Comparison of ENCODE assay signal across 9 cellular contexts in genomic region chr17:49259663-49260010, GRCh38. TPM values are rescaled to one million over a fixed set of nuclear protein-coding genes. Genes with fewer than 3 reads are reported as not detected.
DNase-seq lines count a peak whose midpoint lies in the region; ATAC-seq and TF ChIP-seq lines count a peak whose summit lies in the region.
"Had no signal": no experiment of that assay in that cellular context is flagged by ENCODE, and none has a peak within 500 bp of the region (broad histone marks: within the 10 kb centered on the region; RNA-seq: fewer than 3 reads in every experiment).

No MANE protein-coding gene starts in this region.

- H3K27me3 Mint-ChIP-seq in glutamatergic neuron (ENCODE audit: unreplicated experiment) = peaks cover 10% of the 10 kb centered on the region

- no peaks in the 10 kb centered on the region for H3K36me3 Mint-ChIP-seq in glutamatergic neuron (ENCODE audit: unreplicated experiment)

- CTCF ChIA-PET in OCI-LY7 (lab: Charles Lee; ENCODE audit: unreplicated experiment) = no interaction called here

- H2AFZ ChIP-seq in OCI-LY7 (ENCODE audit: low read length) = no peak overlapping the region

- H3K9me3 ChIP-seq in psoas muscle (no peaks in the 10 kb centered on the region), OCI-LY7 (ENCODE audit: low read length) (no peaks in the 10 kb centered on the region)

- intact Hi-C loops in psoas muscle (cut with DNase I) = no loop called here
- intact Hi-C loops in OCI-LY7 (cut with micrococcal nuclease; ENCODE audit: unreplicated experiment) = no loop called here

- H3K27ac Mint-ChIP-seq in glutamatergic neuron (ENCODE audit: unreplicated experiment) = no peak overlapping the region

- no peak for TF ChIP-seq CTCF in GM12865 (IDR thresholded peaks at IDR 0.05; ENCODE audit: insufficient read depth, low read depth, low read length, missing control alignments)
- TF ChIP-seq CTCF in VCaP (conservative IDR thresholded peaks at IDR 0.05) = no peak
- no peak for TF ChIP-seq CTCF in glutamatergic neuron (IDR thresholded peaks at IDR 0.05; ENCODE audit: partially characterized antibody, unreplicated experiment)
- TF ChIP-seq CTCF in psoas muscle (IDR thresholded peaks at IDR 0.05) = no peak
- TF ChIP-seq CTCF in OCI-LY7 (conservative IDR thresholded peaks at IDR 0.05; ENCODE audit: low read length) = no peak

- H3K27ac ChIP-seq in VCaP (peak overlapping the region; percentile 60; the same call in 1 of the 2 replicates), psoas muscle (peak overlapping the region; percentile 78), OCI-LY7 (ENCODE audit: low read depth, low read length, poor library complexity, severe bottlenecking) (no peak overlapping the region)

- peak overlapping the region; percentile 80 for H3K4me3 Mint-ChIP-seq in glutamatergic neuron (ENCODE audit: unreplicated experiment)

- ATAC-seq in psoas muscle = no peak

- no peaks in the 10 kb centered on the region for H3K79me2 ChIP-seq in OCI-LY7 (ENCODE audit: insufficient read depth, low read depth, low read length)

- H3K36me3 ChIP-seq in psoas muscle (ENCODE audit: insufficient read depth in 1 of 2, low read depth in 1 of 2) (no peaks in the 10 kb centered on the region), OCI-LY7 (ENCODE audit: insufficient read depth, low read length) (no peaks in the 10 kb centered on the region)

- BruUV-seq in OCI-LY7 (replicated peaks; lab: Mats Ljungman, UMichigan) = no TSS peak

- no peak for DNase-seq in GM12865 (ENCODE audit: low read depth)
- no peak for DNase-seq in glutamatergic neuron
- no peak for DNase-seq in psoas muscle
- DNase-seq in NCI-H2029 (lab: John Stamatoyannopoulos, UW) = no peak
- DNase-seq in OCI-LY7 (ENCODE audit: low spot score) = no peak
- no peak for DNase-seq in COLO668 (lab: John Stamatoyannopoulos, UW; ENCODE audit: unreplicated experiment)
- DNase-seq in NCI-H526 treated with DMSO at 0.1 percent for 48 hours (lab: John Stamatoyannopoulos, UW) = no peak

- no peaks in the 10 kb centered on the region for H4K20me1 ChIP-seq in OCI-LY7 (ENCODE audit: insufficient read depth, low read length)

- H3K9me3 Mint-ChIP-seq in glutamatergic neuron (ENCODE audit: unreplicated experiment) = peaks cover 3% of the 10 kb centered on the region

- 19 to 38% (median 26%) methylated on average over 10 of the region's 10 CpGs for WGBS in psoas muscle, 3 donors

- H3K4me2 ChIP-seq in OCI-LY7 (ENCODE audit: low read length) = no peak overlapping the region; the same call in 1 of the 2 replicates

- no peaks in the 10 kb centered on the region for H3K4me1 Mint-ChIP-seq in glutamatergic neuron (ENCODE audit: low read depth, unreplicated experiment)

- H3K4me3 ChIP-seq in GM12865 (ENCODE audit: low read depth, low read length) (peak overlapping the region; percentile 46), psoas muscle (peak overlapping the region; percentile 71), OCI-LY7 (ENCODE audit: low read depth, low read length, poor library complexity, severe bottlenecking) (no peak overlapping the region)

- H3K9me2 ChIP-seq in OCI-LY7 (ENCODE audit: insufficient read depth, low read length) = no peaks in the 10 kb centered on the region

- peaks cover 0 to 25% (median 3%) of the 10 kb centered on the region in 3 donors for H3K27me3 ChIP-seq in psoas muscle (ENCODE audit: insufficient read depth in 3 of 3, low read length in 2 of 3)

- H3K4me1 ChIP-seq in psoas muscle = no peaks in the 10 kb centered on the region
- H3K4me1 ChIP-seq in OCI-LY7 (ENCODE audit: insufficient read depth, low read length, poor library complexity, severe bottlenecking) = no peaks in the 10 kb centered on the region

- POLR2A ChIA-PET in OCI-LY7 (lab: Charles Lee) = interaction anchor here (0.5 to 0.6 kb wide), 2 partner anchors 81 to 1286 kb away, joined by 4 to 5 read pairs; no protein-coding TSS in a partner anchor

RNA-seq across cellular contexts. Expression of gene PHOSPHO1, which starts 29.1 kb away (rescaled TPM):
- total RNA-seq in glutamatergic neuron (ENCODE audit: unreplicated experiment) (0.22 TPM), psoas muscle (1 to 10 TPM in 3 of 4 donors, under 1 TPM in 1; 0.30 to 4.2 (median 1.7) TPM), OCI-LY7 (2022) (not detected in 2 replicates)
- polyA plus RNA-seq in psoas muscle = under 1 TPM; 0.59 to 0.70 (median 0.68) TPM
- total RNA-seq in OCI-LY7 (2014; rRNA removed; shearing (Covaris generic)) = not detected in 2 replicates
- total RNA-seq: T-helper 2 cell treated with Interferon-gamma antibody and Interleukin-4, amounts not matched to agents 100 ng/mL and 5 ng/mL, for 36 hours had no signal

RNA-seq across cellular contexts. Expression of gene ABI3, which starts 49.1 kb away (rescaled TPM):
- total RNA-seq in glutamatergic neuron (ENCODE audit: unreplicated experiment) (not detected), psoas muscle (1 to 10 TPM; 1.9 to 3.8 (median 2.5) TPM), OCI-LY7 (2022) (23.6 and 29.5 TPM in 2 replicates)
- polyA plus RNA-seq in psoas muscle = 1 to 10 TPM; 1.1 to 2.9 (median 2.1) TPM
- 16.8 and 24.0 TPM in 2 replicates for total RNA-seq in OCI-LY7 (2014; rRNA removed; shearing (Covaris generic))

RNA-seq across cellular contexts. Expression of gene GNGT2, which starts 49.3 kb away (rescaled TPM):
- total RNA-seq in glutamatergic neuron (ENCODE audit: unreplicated experiment) (not detected), psoas muscle (1 to 10 TPM in 1 of 4 donors, under 1 TPM in 3; 0.39 to 2.0 (median 0.49) TPM), OCI-LY7 (2022) (32.6 and 33.4 TPM in 2 replicates)
- polyA plus RNA-seq in psoas muscle = 1 to 10 TPM in 1 of 3 donors, under 1 TPM in 2; 0.32 to 1.3 (median 0.58) TPM
- 13.3 and 15.4 TPM in 2 replicates for total RNA-seq in OCI-LY7 (2014; rRNA removed; shearing (Covaris generic))

Comparison
In these comparisons a context has a peak if more than half of its experiments do, and no peak if none do; other contexts are left out.
1. RNA of gene GNGT2, which starts 49.3 kb away (total RNA-seq): 13.3 to 33.4 TPM in OCI-LY7; 0.39 to 2.0 TPM in psoas muscle and not detected in glutamatergic neuron (single experiment); every median in the first group is over 4 times any median in the second.